Comparison of ENCODE assay signal across 9 cellular contexts in the genomic region with DNA sequence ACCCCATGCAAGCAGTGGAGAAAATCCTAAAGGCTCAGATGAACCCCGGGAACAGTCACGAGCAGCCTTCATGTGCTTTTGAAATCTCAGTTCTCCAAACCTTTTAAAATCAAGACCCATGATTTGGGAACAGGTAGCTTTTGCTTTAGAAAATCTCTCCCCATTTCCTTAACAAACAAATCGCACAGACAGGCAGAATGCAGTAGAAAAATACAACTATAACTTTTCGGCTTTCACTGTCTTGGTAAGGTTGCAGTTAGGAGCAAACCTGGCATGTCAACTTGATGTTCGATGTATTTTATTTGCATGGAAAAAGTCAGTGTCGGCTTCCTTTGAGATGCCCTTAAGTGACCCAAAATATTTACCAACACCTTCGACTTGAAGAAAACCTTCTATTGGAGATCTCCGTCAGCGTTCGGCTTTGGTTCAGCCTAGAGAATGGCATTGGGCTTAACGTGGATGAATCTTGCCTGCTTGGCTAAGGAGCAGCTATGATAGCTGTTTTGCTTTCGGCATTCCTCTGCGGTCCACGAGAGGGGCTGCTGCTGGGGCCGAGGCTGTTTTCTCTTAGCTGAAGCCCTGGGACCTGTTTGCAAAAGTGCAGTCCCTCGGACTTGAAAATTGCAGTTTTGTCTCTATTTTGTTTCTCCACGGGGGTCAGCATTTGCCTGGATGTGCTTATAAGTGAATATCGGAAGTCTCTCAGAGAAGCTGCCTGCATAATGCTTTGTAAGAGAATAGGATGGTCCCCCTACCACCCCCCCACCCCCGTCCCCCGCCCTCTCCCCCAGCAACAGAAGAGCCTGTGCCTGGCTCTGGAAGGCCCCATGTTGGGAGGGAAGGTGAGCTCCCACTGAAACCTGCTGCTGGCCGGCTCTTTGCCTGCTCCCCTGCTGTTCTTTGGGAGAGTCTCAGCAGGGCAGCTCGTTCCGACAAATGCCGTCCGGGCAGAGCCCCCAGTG. TPM values are rescaled to one million over a fixed set of nuclear protein-coding genes. Genes with fewer than 3 reads are reported as not detected.
DNase-seq lines count a peak whose midpoint lies in the region; ATAC-seq and TF ChIP-seq lines count a peak whose summit lies in the region.
"Had no signal": no experiment of that assay in that cellular context is flagged by ENCODE, and none has a peak within 500 bp of the region (broad histone marks: within the 10 kb centered on the region; RNA-seq: fewer than 3 reads in every experiment).

No MANE protein-coding gene starts in this region.

- H3K4me1 ChIP-seq in ascending aorta: peaks cover 0 to 14% of the 10 kb centered on the region in 2 donors
- peaks cover 45% of the 10 kb centered on the region for H3K4me1 ChIP-seq in iPS-18a (ENCODE audit: control insufficient read depth, low read depth, low read length)

- TF ChIP-seq CTCF in ascending aorta (IDR thresholded peaks at IDR 0.05): no peak

- H3K36me3 ChIP-seq in ascending aorta: no peaks in the 10 kb centered on the region
- H3K36me3 ChIP-seq in iPS-18a (ENCODE audit: control insufficient read depth, low read depth, low read length): no peaks in the 10 kb centered on the region

- peak overlapping the region; percentile 36 for H3K9ac ChIP-seq in iPS-18a (ENCODE audit: low read length)

- no peak overlapping the region for H3K27ac ChIP-seq in ascending aorta
- H3K27ac ChIP-seq in iPS-18a (ENCODE audit: low read length): no peak overlapping the region

- H3K27me3 ChIP-seq in ascending aorta (peaks cover 5% of the 10 kb centered on the region), iPS-18a (ENCODE audit: control insufficient read depth, insufficient read depth, low read length) (peaks cover 42% of the 10 kb centered on the region)

- peaks cover 4% of the 10 kb centered on the region for H3K4me1 Mint-ChIP-seq in activated naive CD4-positive, alpha-beta T cell treated with anti-CD3 and anti-CD28 coated beads, Interleukin-2, amount 10 ng/mL, durations not matched to agents 7 days and 5 days
- H3K4me1 Mint-ChIP-seq in stimulated activated memory B cell treated with anti-CD40 and anti-IgM and Interleukin-4, amounts not matched to agents 10 μg/mL and 1 μg/mL and 100 μg/mL, for 72 hours: peaks cover 24% of the 10 kb centered on the region

- no peaks in the 10 kb centered on the region for H3K36me3 Mint-ChIP-seq in activated naive CD4-positive, alpha-beta T cell treated with anti-CD3 and anti-CD28 coated beads, Interleukin-2, amount 10 ng/mL, durations not matched to agents 7 days and 5 days
- no peaks in the 10 kb centered on the region for H3K36me3 Mint-ChIP-seq in stimulated activated memory B cell treated with anti-CD40 and anti-IgM and Interleukin-4, amounts not matched to agents 10 μg/mL and 1 μg/mL and 100 μg/mL, for 72 hours

- DNase-seq in activated naive CD4-positive, alpha-beta T cell treated with anti-CD3 and anti-CD28 coated beads, Interleukin-2, amount 10 ng/mL, durations not matched to agents 7 days and 5 days: no peak
- no peak for DNase-seq in activated naive CD4-positive, alpha-beta T cell (lab: John Stamatoyannopoulos, UW)
- DNase-seq in ascending aorta (ENCODE audit: low spot score in 2 of 2): no peak
- no peak for DNase-seq in activated gamma-delta T cell treated with Interleukin-2 at 50 U/mL for 16 hours
- no peak for DNase-seq in NCI-H1930 (lab: John Stamatoyannopoulos, UW)
- DNase-seq: activated CD8-positive, alpha-beta T cell treated with anti-CD3 and anti-CD28 coated beads, Interleukin-2, amount 10 ng/mL, durations not matched to agents 7 days and 5 days had no signal

- CTCF ChIA-PET in activated naive CD4-positive, alpha-beta T cell treated with anti-CD3 and anti-CD28 coated beads, Interleukin-2, amount 10 ng/mL, durations not matched to agents 7 days and 5 days (lab: Charles Lee): interaction anchor here (0.6 to 1.9 kb wide), 2 partner anchors 15 to 22 kb away, joined by 3 to 5 read pairs; no protein-coding TSS in a partner anchor

- H3K4me3 Mint-ChIP-seq in activated naive CD4-positive, alpha-beta T cell treated with anti-CD3 and anti-CD28 coated beads, Interleukin-2, amount 10 ng/mL, durations not matched to agents 7 days and 5 days: peak overlapping the region; percentile 23
- peak overlapping the region; percentile 29 for H3K4me3 Mint-ChIP-seq in stimulated activated memory B cell treated with anti-CD40 and anti-IgM and Interleukin-4, amounts not matched to agents 10 μg/mL and 1 μg/mL and 100 μg/mL, for 72 hours
- H3K4me3 Mint-ChIP-seq: activated CD8-positive, alpha-beta T cell treated with anti-CD3 and anti-CD28 coated beads, Interleukin-2, amount 10 ng/mL, durations not matched to agents 7 days and 5 days had no signal

- intact Hi-C loops in ascending aorta (cut with DNase I): loop anchor here (10.0 kb wide), 1 partner anchor 147 kb away; no protein-coding TSS in a partner anchor

- H3K4me3 ChIP-seq in ascending aorta: peak overlapping the region; percentile 56 to 73
- peak overlapping the region; percentile 87 for H3K4me3 ChIP-seq in iPS-18a (ENCODE audit: low read length)

- H3K9me3 ChIP-seq in ascending aorta (no peaks in the 10 kb centered on the region), iPS-18a (ENCODE audit: control insufficient read depth, low read depth, low read length) (no peaks in the 10 kb centered on the region)

- ATAC-seq in stimulated activated memory B cell treated with anti-CD40 and anti-IgM and Interleukin-4, amounts not matched to agents 10 μg/mL and 1 μg/mL and 100 μg/mL, for 72 hours: no peak
- no peak for ATAC-seq in GM21737 (IDR thresholded peaks at IDR 0.05; ENCODE audit: unreplicated experiment)
- ATAC-seq: activated CD8-positive, alpha-beta T cell treated with anti-CD3 and anti-CD28 coated beads, Interleukin-2, amount 10 ng/mL, durations not matched to agents 7 days and 5 days had no signal

- H3K27ac Mint-ChIP-seq in activated naive CD4-positive, alpha-beta T cell treated with anti-CD3 and anti-CD28 coated beads, Interleukin-2, amount 10 ng/mL, durations not matched to agents 7 days and 5 days: no peak overlapping the region
- H3K27ac Mint-ChIP-seq in stimulated activated memory B cell treated with anti-CD40 and anti-IgM and Interleukin-4, amounts not matched to agents 10 μg/mL and 1 μg/mL and 100 μg/mL, for 72 hours: no peak overlapping the region
- H3K27ac Mint-ChIP-seq: activated CD8-positive, alpha-beta T cell treated with anti-CD3 and anti-CD28 coated beads, Interleukin-2, amount 10 ng/mL, durations not matched to agents 7 days and 5 days had no signal

- H3K27me3 Mint-ChIP-seq in activated naive CD4-positive, alpha-beta T cell treated with anti-CD3 and anti-CD28 coated beads, Interleukin-2, amount 10 ng/mL, durations not matched to agents 7 days and 5 days: peaks cover 87% of the 10 kb centered on the region
- H3K27me3 Mint-ChIP-seq in stimulated activated memory B cell treated with anti-CD40 and anti-IgM and Interleukin-4, amounts not matched to agents 10 μg/mL and 1 μg/mL and 100 μg/mL, for 72 hours: peaks cover 88% of the 10 kb centered on the region

- H3K9me3 Mint-ChIP-seq in activated naive CD4-positive, alpha-beta T cell treated with anti-CD3 and anti-CD28 coated beads, Interleukin-2, amount 10 ng/mL, durations not matched to agents 7 days and 5 days: no peaks in the 10 kb centered on the region
- H3K9me3 Mint-ChIP-seq in stimulated activated memory B cell treated with anti-CD40 and anti-IgM and Interleukin-4, amounts not matched to agents 10 μg/mL and 1 μg/mL and 100 μg/mL, for 72 hours: no peaks in the 10 kb centered on the region

RNA-seq across cellular contexts. Expression of a gene that starts 1.9 kb away (rescaled TPM):
- total RNA-seq in ascending aorta: 1.1 TPM
- total RNA-seq: activated CD8-positive, alpha-beta T cell treated with anti-CD3 and anti-CD28 coated beads, Interleukin-2, amount 10 ng/mL, durations not matched to agents 7 days and 5 days had no signal
